In genomic region chr5:38453921-38454320, GRCh38 we compare ENCODE assay signal across 12 cellular contexts.
A peak's percentile ranks its signal among the peaks of the same experiment; 100 is the strongest.
DNase-seq lines count a peak whose midpoint lies in the region; ATAC-seq and TF ChIP-seq lines count a peak whose summit lies in the region.
"Had no signal": no experiment of that assay in that cellular context is flagged by ENCODE, and none has a peak within 500 bp of the region (broad histone marks: within the 10 kb centered on the region; RNA-seq: fewer than 3 reads in every experiment).

No MANE protein-coding gene starts in this region.

- H3K27ac ChIP-seq in KMS-11: no peak overlapping the region
- H3K27ac ChIP-seq: SJSA1 had no signal

- H4K20me1 ChIP-seq in KMS-11 (ENCODE audit: insufficient read depth): no peaks in the 10 kb centered on the region

- H3K79me2 ChIP-seq in KMS-11 (ENCODE audit: insufficient read depth, low read depth): no peaks in the 10 kb centered on the region

- H3K4me1 ChIP-seq in KMS-11 (ENCODE audit: low read depth, poor library complexity, severe bottlenecking) (peaks cover 21% of the 10 kb centered on the region), HAP-1 (no peaks in the 10 kb centered on the region)

- no peaks in the 10 kb centered on the region for H3K36me3 ChIP-seq in KMS-11 (ENCODE audit: insufficient read depth)
- no peaks in the 10 kb centered on the region for H3K36me3 ChIP-seq in HAP-1 (replicated peaks)
- H3K36me3 ChIP-seq: SJSA1 had no signal

- POLR2A ChIA-PET in activated naive CD8-positive, alpha-beta T cell treated with anti-CD3 and anti-CD28 coated beads, Interleukin-2, amount 10 ng/mL, durations not matched to agents 7 days and 5 days (lab: Charles Lee): interaction anchor here (1.2 kb wide), 1 partner anchor 12 kb away, joined by 5 read pairs; no protein-coding TSS in a partner anchor

- peak; percentile 12 for ATAC-seq in activated naive CD8-positive, alpha-beta T cell treated with anti-CD3 and anti-CD28 coated beads, Interleukin-2, amount 10 ng/mL, durations not matched to agents 7 days and 5 days (ENCODE audit: low read depth)
- ATAC-seq in GM21737 (IDR thresholded peaks at IDR 0.05; ENCODE audit: unreplicated experiment): peak; percentile 4
- ATAC-seq in stimulated activated naive B cell treated with anti-CD40 and anti-IgM and Interleukin-4, amounts not matched to agents 10 μg/mL and 1 μg/mL and 100 μg/mL, for 72 hours (replicated peaks): peak; percentile 19 to 22

- H3K36me3 Mint-ChIP-seq in activated naive CD8-positive, alpha-beta T cell treated with anti-CD3 and anti-CD28 coated beads, Interleukin-2, amount 10 ng/mL, durations not matched to agents 7 days and 5 days: no peaks in the 10 kb centered on the region
- no peaks in the 10 kb centered on the region for H3K36me3 Mint-ChIP-seq in activated naive CD8-positive, alpha-beta T cell treated with anti-CD3 and anti-CD28 coated beads for 36 hours
- H3K36me3 Mint-ChIP-seq in stimulated activated naive B cell treated with anti-CD40 and anti-IgM and Interleukin-4, amounts not matched to agents 10 μg/mL and 1 μg/mL and 100 μg/mL, for 72 hours: no peaks in the 10 kb centered on the region

- no peaks in the 10 kb centered on the region for H3K9me3 Mint-ChIP-seq in activated naive CD8-positive, alpha-beta T cell treated with anti-CD3 and anti-CD28 coated beads, Interleukin-2, amount 10 ng/mL, durations not matched to agents 7 days and 5 days
- H3K9me3 Mint-ChIP-seq in activated naive CD8-positive, alpha-beta T cell treated with anti-CD3 and anti-CD28 coated beads for 36 hours: no peaks in the 10 kb centered on the region
- peaks cover 3 to 8% of the 10 kb centered on the region in 2 donors for H3K9me3 Mint-ChIP-seq in stimulated activated naive B cell treated with anti-CD40 and anti-IgM and Interleukin-4, amounts not matched to agents 10 μg/mL and 1 μg/mL and 100 μg/mL, for 72 hours

- H3K9me3 ChIP-seq in HAP-1: no peaks in the 10 kb centered on the region
- H3K9me3 ChIP-seq: SJSA1 had no signal

- H3K4me2 ChIP-seq in KMS-11: peak overlapping the region; percentile 67

- no peak overlapping the region for H2AFZ ChIP-seq in KMS-11 (ENCODE audit: low read depth)

- in situ Hi-C loops in HAP-1 (cut with MboI; ENCODE audit: low sequenced_read_pairs): no loop called here

- H3K27me3 ChIP-seq in KMS-11 (ENCODE audit: insufficient read depth, low read depth) (peaks cover 60% of the 10 kb centered on the region), HAP-1 (ENCODE audit: low read depth) (no peaks in the 10 kb centered on the region)
- H3K27me3 ChIP-seq: SJSA1 had no signal

- H3K9ac ChIP-seq in KMS-11: no peak overlapping the region

- peak overlapping the region; percentile 59 for H3K4me3 Mint-ChIP-seq in activated naive CD8-positive, alpha-beta T cell treated with anti-CD3 and anti-CD28 coated beads, Interleukin-2, amount 10 ng/mL, durations not matched to agents 7 days and 5 days
- H3K4me3 Mint-ChIP-seq in activated naive CD8-positive, alpha-beta T cell treated with anti-CD3 and anti-CD28 coated beads for 36 hours: no peak overlapping the region
- H3K4me3 Mint-ChIP-seq in stimulated activated naive B cell treated with anti-CD40 and anti-IgM and Interleukin-4, amounts not matched to agents 10 μg/mL and 1 μg/mL and 100 μg/mL, for 72 hours: no peak overlapping the region

- H3K27me3 Mint-ChIP-seq in activated naive CD8-positive, alpha-beta T cell treated with anti-CD3 and anti-CD28 coated beads, Interleukin-2, amount 10 ng/mL, durations not matched to agents 7 days and 5 days: peaks cover 88% of the 10 kb centered on the region
- peaks cover 94% of the 10 kb centered on the region for H3K27me3 Mint-ChIP-seq in activated naive CD8-positive, alpha-beta T cell treated with anti-CD3 and anti-CD28 coated beads for 36 hours
- H3K27me3 Mint-ChIP-seq in stimulated activated naive B cell treated with anti-CD40 and anti-IgM and Interleukin-4, amounts not matched to agents 10 μg/mL and 1 μg/mL and 100 μg/mL, for 72 hours: peaks cover 58 to 66% of the 10 kb centered on the region in 2 donors

- H3K27ac Mint-ChIP-seq in activated naive CD8-positive, alpha-beta T cell treated with anti-CD3 and anti-CD28 coated beads, Interleukin-2, amount 10 ng/mL, durations not matched to agents 7 days and 5 days: peak overlapping the region; percentile 7
- H3K27ac Mint-ChIP-seq in activated naive CD8-positive, alpha-beta T cell treated with anti-CD3 and anti-CD28 coated beads for 36 hours: no peak overlapping the region
- H3K27ac Mint-ChIP-seq in stimulated activated naive B cell treated with anti-CD40 and anti-IgM and Interleukin-4, amounts not matched to agents 10 μg/mL and 1 μg/mL and 100 μg/mL, for 72 hours: peak overlapping the region; percentile 47

- TF ChIP-seq CTCF in KMS-11 (conservative IDR thresholded peaks at IDR 0.05; ENCODE audit: low read depth, low read length): no peak

- H3K4me1 Mint-ChIP-seq in activated naive CD8-positive, alpha-beta T cell treated with anti-CD3 and anti-CD28 coated beads, Interleukin-2, amount 10 ng/mL, durations not matched to agents 7 days and 5 days: peaks cover 19% of the 10 kb centered on the region
- H3K4me1 Mint-ChIP-seq in activated naive CD8-positive, alpha-beta T cell treated with anti-CD3 and anti-CD28 coated beads for 36 hours: peaks cover 26% of the 10 kb centered on the region
- H3K4me1 Mint-ChIP-seq in stimulated activated naive B cell treated with anti-CD40 and anti-IgM and Interleukin-4, amounts not matched to agents 10 μg/mL and 1 μg/mL and 100 μg/mL, for 72 hours: peaks cover 9 to 11% of the 10 kb centered on the region in 2 donors

- no peak overlapping the region for H3K4me3 ChIP-seq in KMS-11 (IDR thresholded peaks at IDR 0.05; ENCODE audit: insufficient read depth, low read depth, low read length)
- H3K4me3 ChIP-seq in HAP-1: no peak overlapping the region
- H3K4me3 ChIP-seq: SJSA1 had no signal

- DNase-seq in activated naive CD8-positive, alpha-beta T cell treated with anti-CD3 and anti-CD28 coated beads, Interleukin-2, amount 10 ng/mL, durations not matched to agents 7 days and 5 days: no peak
- DNase-seq in activated naive CD8-positive, alpha-beta T cell treated with anti-CD3 and anti-CD28 coated beads for 36 hours: no peak
- DNase-seq in stimulated activated naive B cell treated with anti-CD40 and anti-IgM and Interleukin-4, amounts not matched to agents 10 μg/mL and 1 μg/mL and 100 μg/mL, for 72 hours: no peak
- DNase-seq in NCI-H345 (lab: John Stamatoyannopoulos, UW): no peak
- DNase-seq in NCI-H1694 treated with DMSO at 0.1 percent for 48 hours (lab: John Stamatoyannopoulos, UW): no peak
- no peak for DNase-seq in HAP-1 (ENCODE audit: low spot score in 2 of 2)
- DNase-seq: IMR-90; NCI-H1930; stimulated activated CD4-positive, alpha-beta T cell treated with anti-CD3 and anti-CD28 coated beads, Interleukin-4, amount 100 ng/mL, for 1 hour had no signal
